9 cellular contexts compared by ENCODE assay signal in the genomic region with DNA sequence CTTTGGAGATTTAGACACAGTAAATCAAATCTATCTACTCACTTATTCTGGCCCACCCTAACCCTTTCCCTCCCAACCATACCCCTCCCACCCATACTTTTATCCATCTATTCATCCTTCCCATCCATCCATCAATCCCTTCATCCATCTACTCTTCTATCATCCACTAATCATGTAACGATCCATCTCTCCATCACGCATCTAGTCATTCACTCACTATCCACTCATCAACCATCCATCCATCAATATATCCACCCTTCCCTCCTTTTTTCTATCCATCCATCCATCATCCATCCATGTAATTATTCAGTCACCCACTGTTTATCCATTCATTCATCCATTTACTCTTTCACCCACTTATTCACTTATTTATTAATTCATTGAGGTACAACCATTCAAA.
"Had no signal": no experiment of that assay in that cellular context is flagged by ENCODE, and none has a peak within 500 bp of the region (broad histone marks: within the 10 kb centered on the region; RNA-seq: fewer than 3 reads in every experiment).

No MANE protein-coding gene starts in this region.

- H2AFZ ChIP-seq: GM23338 had no signal

- H3K27ac Mint-ChIP-seq: GM23338 had no signal

- H3K9me3 Mint-ChIP-seq: GM23338 had no signal

- H3K9me3 ChIP-seq: HAP-1 had no signal

- H3K27ac ChIP-seq: HL-60, KMS-11 had no signal

- H3K9ac ChIP-seq: KMS-11 had no signal

- H3K4me3 ChIP-seq: GM23338, HAP-1 had no signal

- H3K4me1 Mint-ChIP-seq: GM23338 had no signal

- H3K4me3 Mint-ChIP-seq: GM23338 had no signal

- H3K4me2 ChIP-seq: GM23338, KMS-11 had no signal

- DNase-seq: H7, IMR-90, Karpas-422, KBM-7 had no signal

- H3K36me3 ChIP-seq: HAP-1 had no signal

- ATAC-seq: GM23338, HCT116 had no signal
